In the genomic region with DNA sequence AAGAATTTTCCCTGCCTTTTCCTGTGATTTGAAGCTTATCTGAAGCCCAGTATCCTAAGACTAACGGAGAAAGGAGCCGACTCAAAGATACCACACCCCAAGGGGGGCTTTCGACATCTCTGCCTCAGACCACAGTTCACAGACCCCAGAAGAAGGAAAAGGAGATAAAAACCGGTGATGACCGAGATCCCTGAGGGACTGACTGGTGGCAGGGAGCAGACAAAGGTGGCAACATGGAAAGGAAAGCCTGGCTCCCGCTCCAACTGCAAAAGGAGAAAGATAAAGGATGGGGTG, we compare ENCODE assay signal across 7 cellular contexts. TPM values are rescaled to one million over a fixed set of nuclear protein-coding genes. Genes with fewer than 3 reads are reported as not detected.
DNase-seq lines count a peak whose midpoint lies in the region; ATAC-seq and TF ChIP-seq lines count a peak whose summit lies in the region.

No MANE protein-coding gene starts in this region.

- POLR2A ChIA-PET in activated CD4-positive, alpha-beta memory T cell treated with anti-CD3 and anti-CD28 coated beads, Interleukin-2, amount 10 ng/mL, durations not matched to agents 7 days and 5 days (lab: Charles Lee): interaction anchor here (0.8 to 8.0 kb wide), 11 partner anchors 9 to 504 kb away, joined by 3 to 225 read pairs (median 3); a partner anchor contains a TSS

- peaks cover 14% of the 10 kb centered on the region for H4K20me1 ChIP-seq in hepatocyte (ENCODE audit: insufficient read depth, poor library complexity, severe bottlenecking)
- H4K20me1 ChIP-seq in smooth muscle cell (ENCODE audit: low read depth): peaks cover 46% of the 10 kb centered on the region

- no peaks in the 10 kb centered on the region for H3K9me3 Mint-ChIP-seq in activated CD4-positive, alpha-beta memory T cell treated with anti-CD3 and anti-CD28 coated beads, Interleukin-2, amount 10 ng/mL, durations not matched to agents 7 days and 5 days

- H3K27me3 ChIP-seq in hepatocyte: no peaks in the 10 kb centered on the region
- no peaks in the 10 kb centered on the region for H3K27me3 ChIP-seq in smooth muscle cell (ENCODE audit: low read depth)

- H3K4me2 ChIP-seq in hepatocyte: peak overlapping the region; percentile 82
- peak overlapping the region; percentile 94 for H3K4me2 ChIP-seq in smooth muscle cell

- H3K9me2 ChIP-seq in hepatocyte (replicated peaks; ENCODE audit: insufficient read depth): no peaks in the 10 kb centered on the region

- peak overlapping the region; percentile 90 for H3K9ac ChIP-seq in smooth muscle cell (ENCODE audit: low read depth)

- ATAC-seq in HG02642 (IDR thresholded peaks at IDR 0.05; ENCODE audit: poor library complexity, unreplicated experiment) (peak; percentile 16), GM19467 (IDR thresholded peaks at IDR 0.05; ENCODE audit: unreplicated experiment) (no peak)

- H3K36me3 ChIP-seq in hepatocyte (replicated peaks; ENCODE audit: insufficient read depth, low read depth) (no peaks in the 10 kb centered on the region), smooth muscle cell (ENCODE audit: low read depth) (no peaks in the 10 kb centered on the region)

- 2% methylated on average over 6 of the region's 6 CpGs for WGBS in hepatocyte (ENCODE audit: low lambda C conversion rate, missing lambda C conversion rate)
- 2% methylated on average over 6 of the region's 6 CpGs for WGBS in smooth muscle cell (ENCODE audit: low lambda C conversion rate)

- no peak for TF ChIP-seq CTCF in hepatocyte (IDR thresholded peaks at IDR 0.05; ENCODE audit: poor library complexity)
- TF ChIP-seq CTCF in smooth muscle cell (IDR thresholded peaks at IDR 0.05; ENCODE audit: borderline replicate concordance, insufficient read depth, poor library complexity, severe bottlenecking): no peak

- peaks cover 41% of the 10 kb centered on the region for H3K4me1 Mint-ChIP-seq in activated CD4-positive, alpha-beta memory T cell treated with anti-CD3 and anti-CD28 coated beads, Interleukin-2, amount 10 ng/mL, durations not matched to agents 7 days and 5 days

- H3K27me3 Mint-ChIP-seq in activated CD4-positive, alpha-beta memory T cell treated with anti-CD3 and anti-CD28 coated beads, Interleukin-2, amount 10 ng/mL, durations not matched to agents 7 days and 5 days: no peaks in the 10 kb centered on the region

- no peaks in the 10 kb centered on the region for H3K9me3 ChIP-seq in hepatocyte (ENCODE audit: low read depth)
- H3K9me3 ChIP-seq in smooth muscle cell (replicated peaks; ENCODE audit: low read depth): no peaks in the 10 kb centered on the region

- H3K4me3 Mint-ChIP-seq in activated CD4-positive, alpha-beta memory T cell treated with anti-CD3 and anti-CD28 coated beads, Interleukin-2, amount 10 ng/mL, durations not matched to agents 7 days and 5 days: peak overlapping the region; percentile 96

- no peak for DNase-seq in activated CD4-positive, alpha-beta memory T cell treated with anti-CD3 and anti-CD28 coated beads, Interleukin-2, amount 10 ng/mL, durations not matched to agents 7 days and 5 days
- DNase-seq in hepatocyte (ENCODE audit: low spot score) (no peak), smooth muscle cell (lab: John Stamatoyannopoulos, UW; ENCODE audit: unreplicated experiment) (no peak), mucosa of gallbladder (ENCODE audit: low spot score) (no peak), NCI-H2196 treated with DMSO at 0.1 percent for 48 hours (lab: John Stamatoyannopoulos, UW; ENCODE audit: unreplicated experiment) (no peak)

- CTCF ChIA-PET in activated CD4-positive, alpha-beta memory T cell treated with anti-CD3 and anti-CD28 coated beads, Interleukin-2, amount 10 ng/mL, durations not matched to agents 7 days and 5 days (lab: Charles Lee): interaction anchor here (0.8 to 1.3 kb wide), 6 partner anchors 47 to 62 kb away, joined by 3 to 5 read pairs (median 4); no protein-coding TSS in a partner anchor

- peak overlapping the region; percentile 92 for H3K27ac Mint-ChIP-seq in activated CD4-positive, alpha-beta memory T cell treated with anti-CD3 and anti-CD28 coated beads, Interleukin-2, amount 10 ng/mL, durations not matched to agents 7 days and 5 days

- H3K4me1 ChIP-seq in hepatocyte (ENCODE audit: insufficient read depth): peaks cover 25% of the 10 kb centered on the region
- H3K4me1 ChIP-seq in smooth muscle cell (ENCODE audit: low read depth): peaks cover 23% of the 10 kb centered on the region

- H3K4me3 ChIP-seq in hepatocyte: peak overlapping the region; percentile 83
- peak overlapping the region; percentile 88 for H3K4me3 ChIP-seq in smooth muscle cell

- H3K27ac ChIP-seq in hepatocyte: peak overlapping the region; percentile 97
- H3K27ac ChIP-seq in smooth muscle cell (ENCODE audit: low read depth): peak overlapping the region; percentile 86

- peaks cover 54% of the 10 kb centered on the region for H3K79me2 ChIP-seq in hepatocyte
- H3K79me2 ChIP-seq in smooth muscle cell (ENCODE audit: low read depth): peaks cover 52% of the 10 kb centered on the region

- H3F3A ChIP-seq in smooth muscle cell (ENCODE audit: low read depth): peaks cover 8% of the 10 kb centered on the region

- H2AFZ ChIP-seq in hepatocyte: peak overlapping the region; percentile 89
- peak overlapping the region; percentile 96 for H2AFZ ChIP-seq in smooth muscle cell (ENCODE audit: low read depth)

- H3K36me3 Mint-ChIP-seq in activated CD4-positive, alpha-beta memory T cell treated with anti-CD3 and anti-CD28 coated beads, Interleukin-2, amount 10 ng/mL, durations not matched to agents 7 days and 5 days (ENCODE audit: low read depth): peaks cover 37% of the 10 kb centered on the region

RNA-seq across cellular contexts. Expression of a gene that starts 0.7 kb away (rescaled TPM):
- 10 to 100 TPM; 88.9 to 93.2 TPM for total RNA-seq in activated CD4-positive, alpha-beta memory T cell treated with anti-CD3 and anti-CD28 coated beads, Interleukin-2, amount 10 ng/mL, durations not matched to agents 7 days and 5 days
- total RNA-seq in hepatocyte: 37.9 and 39.1 TPM in 2 replicates
- polyA plus RNA-seq in hepatocyte: 27.7 and 30.5 TPM in 2 replicates
- 34.6 and 38.3 TPM in 2 replicates for total RNA-seq in smooth muscle cell
- polyA plus RNA-seq in smooth muscle cell: 30.8 and 34.5 TPM in 2 replicates
- total RNA-seq in mucosa of gallbladder: 41.6 TPM

RNA-seq across cellular contexts. Expression of a gene that starts 47.6 kb away (rescaled TPM):
- 100 to 1,000 TPM; 384 to 385 TPM for total RNA-seq in activated CD4-positive, alpha-beta memory T cell treated with anti-CD3 and anti-CD28 coated beads, Interleukin-2, amount 10 ng/mL, durations not matched to agents 7 days and 5 days
- total RNA-seq in hepatocyte (115 and 135 TPM in 2 replicates), smooth muscle cell (158 and 178 TPM in 2 replicates), mucosa of gallbladder (190 TPM)
- polyA plus RNA-seq in hepatocyte (190 and 192 TPM in 2 replicates), smooth muscle cell (163 and 179 TPM in 2 replicates)
